Comparison of ENCODE assay signal across 8 cellular contexts in genomic region chr10:30534465-30535144, GRCh38.
DNase-seq lines count a peak whose midpoint lies in the region; ATAC-seq and TF ChIP-seq lines count a peak whose summit lies in the region.

No MANE protein-coding gene starts in this region.

- no peaks in the 10 kb centered on the region for H3K9me3 ChIP-seq in vagina

- H3K27me3 ChIP-seq in vagina = no peaks in the 10 kb centered on the region

- H3K36me3 ChIP-seq in vagina = no peaks in the 10 kb centered on the region

- TF ChIP-seq POLR2A in vagina (IDR thresholded peaks at IDR 0.05) = no peak

- H3K36me3 Mint-ChIP-seq in activated naive CD4-positive, alpha-beta T cell treated with anti-CD3 and anti-CD28 coated beads, Interleukin-2, amount 50 U/mL, for 72 hours = no peaks in the 10 kb centered on the region

- no peaks in the 10 kb centered on the region for H3K4me1 ChIP-seq in vagina

- H3K9me3 Mint-ChIP-seq in activated naive CD4-positive, alpha-beta T cell treated with anti-CD3 and anti-CD28 coated beads, Interleukin-2, amount 50 U/mL, for 72 hours = no peaks in the 10 kb centered on the region

- intact Hi-C loops in head of caudate nucleus (cut with DNase I) (loop anchor here (5.0 kb wide), 1 partner anchor 142 kb away; no protein-coding TSS in a partner anchor), posterior vena cava (cut with DNase I) (loop anchor here (5.0 to 10.0 kb wide), 4 partner anchors 50 to 142 kb away; no protein-coding TSS in a partner anchor), vagina (cut with DNase I) (loop anchor here (5.0 kb wide), 1 partner anchor 117 kb away; no protein-coding TSS in a partner anchor)

- peak; percentile 85 for TF ChIP-seq CTCF in GM12864 (IDR thresholded peaks at IDR 0.05; ENCODE audit: low read depth, low read length, missing control alignments)
- peak; percentile 83 to 88 (median 84) for TF ChIP-seq CTCF in vagina (IDR thresholded peaks at IDR 0.05)

- no peak overlapping the region for H3K27ac Mint-ChIP-seq in activated naive CD4-positive, alpha-beta T cell treated with anti-CD3 and anti-CD28 coated beads, Interleukin-2, amount 50 U/mL, for 72 hours

- ATAC-seq in SK-N-SH treated with all-trans-retinoic acid at 6 μM for 48 hours (peak; percentile 83), HG02981 (IDR thresholded peaks at IDR 0.05; ENCODE audit: unreplicated experiment) (no peak)
- ATAC-seq in activated naive CD4-positive, alpha-beta T cell treated with anti-CD3 and anti-CD28 coated beads, Interleukin-2, amount 50 U/mL, for 72 hours = peak; percentile 41 to 62

- DNase-seq in GM12864 (ENCODE audit: low read depth) = no peak
- DNase-seq in Jurkat, Clone E6-1 (ENCODE audit: low read depth, low spot score) = peak; percentile 84
- peak; percentile 59 to 65 for DNase-seq in activated naive CD4-positive, alpha-beta T cell treated with anti-CD3 and anti-CD28 coated beads, Interleukin-2, amount 50 U/mL, for 72 hours (ENCODE audit: low spot score in 2 of 2)
- DNase-seq in head of caudate nucleus = peak; percentile 18 to 89 (median 72)
- DNase-seq in posterior vena cava (ENCODE audit: low spot score) = peak; percentile 84
- no peak for DNase-seq in vagina (ENCODE audit: extremely low spot score in 2 of 2)

- no peak overlapping the region for H3K27ac ChIP-seq in vagina

- no peak overlapping the region for H3K4me3 ChIP-seq in GM12864 (ENCODE audit: low read depth, low read length)
- H3K4me3 ChIP-seq in Jurkat, Clone E6-1 (ENCODE audit: low read length) = no peak overlapping the region
- no peak overlapping the region for H3K4me3 ChIP-seq in vagina

TF ChIP-seq in SK-N-SH treated with all-trans-retinoic acid at 6 μM for 48 hours, 23 proteins besides CTCF, POLR2A, EP300 and RAD21:
- no peak for TF ChIP-seq ZFP30 (CRISPR knock-in tag; IDR thresholded peaks at IDR 0.05)
- TF ChIP-seq ZFP3 (CRISPR knock-in tag; IDR thresholded peaks at IDR 0.05) = no peak
- no peak for TF ChIP-seq OSR1 (CRISPR knock-in tag; IDR thresholded peaks at IDR 0.05)
- TF ChIP-seq TCF4 (CRISPR knock-in tag; IDR thresholded peaks at IDR 0.05; ENCODE audit: borderline replicate concordance) = no peak; the same call in 1 of the 2 replicates
- no peak for TF ChIP-seq RARB (CRISPR knock-in tag; IDR thresholded peaks at IDR 0.05)
- TF ChIP-seq ZNF70 (CRISPR knock-in tag; IDR thresholded peaks at IDR 0.05) = no peak
- TF ChIP-seq, protein P1, sequence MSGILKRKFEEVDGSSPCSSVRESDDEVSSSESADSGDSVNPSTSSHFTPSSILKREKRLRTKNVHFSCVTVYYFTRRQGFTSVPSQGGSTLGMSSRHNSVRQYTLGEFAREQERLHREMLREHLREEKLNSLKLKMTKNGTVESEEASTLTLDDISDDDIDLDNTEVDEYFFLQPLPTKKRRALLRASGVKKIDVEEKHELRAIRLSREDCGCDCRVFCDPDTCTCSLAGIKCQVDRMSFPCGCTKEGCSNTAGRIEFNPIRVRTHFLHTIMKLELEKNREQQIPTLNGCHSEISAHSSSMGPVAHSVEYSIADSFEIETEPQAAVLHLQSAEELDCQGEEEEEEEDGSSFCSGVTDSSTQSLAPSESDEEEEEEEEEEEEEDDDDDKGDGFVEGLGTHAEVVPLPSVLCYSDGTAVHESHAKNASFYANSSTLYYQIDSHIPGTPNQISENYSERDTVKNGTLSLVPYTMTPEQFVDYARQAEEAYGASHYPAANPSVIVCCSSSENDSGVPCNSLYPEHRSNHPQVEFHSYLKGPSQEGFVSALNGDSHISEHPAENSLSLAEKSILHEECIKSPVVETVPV (CRISPR knock-in tag; IDR thresholded peaks at IDR 0.05) = no peak
- no peak for TF ChIP-seq ESRRG (CRISPR knock-in tag; IDR thresholded peaks at IDR 0.05)
- no peak for TF ChIP-seq SNAI2 (CRISPR knock-in tag; IDR thresholded peaks at IDR 0.05)
- TF ChIP-seq ARNTL (CRISPR knock-in tag; IDR thresholded peaks at IDR 0.05; ENCODE audit: borderline replicate concordance, low read depth) = no peak
- no peak for TF ChIP-seq CSDC2 (CRISPR knock-in tag; IDR thresholded peaks at IDR 0.05)
- TF ChIP-seq, protein P2, sequence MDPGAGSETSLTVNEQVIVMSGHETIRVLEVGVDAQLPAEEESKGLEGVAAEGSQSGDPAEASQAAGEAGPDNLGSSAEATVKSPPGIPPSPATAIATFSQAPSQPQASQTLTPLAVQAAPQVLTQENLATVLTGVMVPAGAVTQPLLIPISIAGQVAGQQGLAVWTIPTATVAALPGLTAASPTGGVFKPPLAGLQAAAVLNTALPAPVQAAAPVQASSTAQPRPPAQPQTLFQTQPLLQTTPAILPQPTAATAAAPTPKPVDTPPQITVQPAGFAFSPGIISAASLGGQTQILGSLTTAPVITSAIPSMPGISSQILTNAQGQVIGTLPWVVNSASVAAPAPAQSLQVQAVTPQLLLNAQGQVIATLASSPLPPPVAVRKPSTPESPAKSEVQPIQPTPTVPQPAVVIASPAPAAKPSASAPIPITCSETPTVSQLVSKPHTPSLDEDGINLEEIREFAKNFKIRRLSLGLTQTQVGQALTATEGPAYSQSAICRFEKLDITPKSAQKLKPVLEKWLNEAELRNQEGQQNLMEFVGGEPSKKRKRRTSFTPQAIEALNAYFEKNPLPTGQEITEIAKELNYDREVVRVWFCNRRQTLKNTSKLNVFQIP (CRISPR knock-in tag; IDR thresholded peaks at IDR 0.05; ENCODE audit: borderline replicate concordance, low read depth) = no peak
- no peak for TF ChIP-seq ZNF8 (CRISPR knock-in tag; IDR thresholded peaks at IDR 0.05)
- TF ChIP-seq PATZ1 (CRISPR knock-in tag; IDR thresholded peaks at IDR 0.05; ENCODE audit: borderline replicate concordance) = no peak

Comparison
In these comparisons a context has a peak if more than half of its experiments do, and no peak if none do; other contexts are left out.
1. DNase-seq: peak in Jurkat, Clone E6-1 (single experiment), activated naive CD4-positive, alpha-beta T cell treated with anti-CD3 and anti-CD28 coated beads, Interleukin-2, amount 50 U/mL, for 72 hours (2 of 2), head of caudate nucleus (42 of 42) and posterior vena cava (single experiment); none in GM12864 (single experiment) and vagina (0 of 2).